ENCODE assay signal across 8 cellular contexts in the genomic region with DNA sequence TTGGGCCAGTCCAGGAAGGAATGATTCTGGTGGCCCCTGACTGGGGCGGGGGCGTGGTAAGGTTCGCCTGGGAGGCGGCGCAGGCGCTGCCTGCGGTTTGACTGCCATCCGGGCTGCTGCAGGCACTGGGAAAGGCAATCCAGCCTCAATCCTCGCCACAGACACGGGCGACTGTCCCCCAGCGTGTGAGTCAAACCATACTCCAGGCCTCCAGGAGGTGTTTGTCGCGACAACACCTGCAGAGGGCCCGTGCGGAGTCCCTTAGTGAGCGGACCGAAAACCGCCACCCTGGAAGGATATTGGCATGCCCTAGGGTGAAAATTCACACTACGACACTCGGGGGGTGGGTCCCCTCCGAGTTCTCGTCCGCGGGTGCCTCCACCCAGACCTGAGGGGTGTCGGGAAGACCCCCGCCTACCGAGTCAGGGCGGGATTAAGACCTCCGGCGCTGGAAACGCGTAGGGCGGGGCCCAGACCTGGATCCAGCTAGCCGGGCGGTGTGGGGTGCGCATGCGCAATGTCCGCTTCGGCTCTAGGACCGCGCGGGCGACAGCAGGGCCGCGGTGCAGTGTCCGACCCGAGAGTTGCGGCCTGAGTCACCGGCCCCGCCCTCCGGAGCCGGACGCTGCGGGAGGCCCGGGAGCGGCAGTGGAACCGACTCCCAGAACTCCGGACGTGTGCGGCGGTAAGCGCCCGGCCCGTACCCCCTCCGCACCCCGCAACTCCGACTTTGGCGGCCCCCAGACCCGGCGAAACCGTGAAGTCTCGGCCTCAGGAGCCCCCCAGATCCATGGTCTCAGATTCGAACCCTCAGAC. TPM values are rescaled to one million over a fixed set of nuclear protein-coding genes. Genes with fewer than 3 reads are reported as not detected.
DNase-seq lines count a peak whose midpoint lies in the region; ATAC-seq and TF ChIP-seq lines count a peak whose summit lies in the region.

A gene (plus strand): TSS at position 594 of the 816 bp plus-strand sequence. CDS start 946 bp downstream, outside the sequence.

- H3K4me3 ChIP-seq in GM06990 (replicated peaks; ENCODE audit: low read depth, low read length), result peak within 1 kb of the TSS; percentile 97
- peak within 1 kb of the TSS; percentile 99 for H3K4me3 ChIP-seq in HFF-Myc (replicated peaks; ENCODE audit: low read depth, low read length)
- H3K4me3 ChIP-seq in osteoblast (ENCODE audit: insufficient read depth, low read length), result peak within 1 kb of the TSS; percentile 100
- H3K4me3 ChIP-seq in thoracic aorta, result peak within 1 kb of the TSS; percentile 84

- peaks cover 23% of the 10 kb centered on the region for H3K36me3 Mint-ChIP-seq in activated naive CD4-positive, alpha-beta T cell treated with anti-CD3 and anti-CD28 coated beads, Interleukin-2, amount 10 ng/mL, durations not matched to agents 7 days and 5 days

- H3K27ac Mint-ChIP-seq in activated naive CD4-positive, alpha-beta T cell treated with anti-CD3 and anti-CD28 coated beads, Interleukin-2, amount 10 ng/mL, durations not matched to agents 7 days and 5 days, result peak within 1 kb of the TSS; percentile 96

- peaks cover 23% of the 10 kb centered on the region for H4K20me1 ChIP-seq in osteoblast (ENCODE audit: insufficient read depth, low read length)

- H3K27me3 Mint-ChIP-seq in activated naive CD4-positive, alpha-beta T cell treated with anti-CD3 and anti-CD28 coated beads, Interleukin-2, amount 10 ng/mL, durations not matched to agents 7 days and 5 days, result peaks cover 8% of the 10 kb centered on the region

- H3K4me2 ChIP-seq in osteoblast (ENCODE audit: insufficient read depth, low read length), result peak within 1 kb of the TSS; percentile 98

- peaks cover 33% of the 10 kb centered on the region for H3K79me2 ChIP-seq in osteoblast (ENCODE audit: insufficient read depth, low read length)

- H3K36me3 ChIP-seq in GM06990 (ENCODE audit: control insufficient read depth, insufficient read depth, low read length) (peaks cover 13% of the 10 kb centered on the region), osteoblast (ENCODE audit: insufficient read depth, low read length) (peaks cover 22% of the 10 kb centered on the region), thoracic aorta (peaks cover 19% of the 10 kb centered on the region)

- H3K27me3 ChIP-seq in GM06990 (replicated peaks; ENCODE audit: control insufficient read depth, insufficient read depth, low read length), result no peaks in the 10 kb centered on the region
- H3K27me3 ChIP-seq in osteoblast (ENCODE audit: insufficient read depth, low read length), result no peaks in the 10 kb centered on the region
- H3K27me3 ChIP-seq in thoracic aorta (replicated peaks; ENCODE audit: insufficient read depth), result no peaks in the 10 kb centered on the region

- peak within 1 kb of the TSS; percentile 96 for H2AFZ ChIP-seq in osteoblast (ENCODE audit: low read length)

- TF ChIP-seq CTCF in GM06990 (IDR thresholded peaks at IDR 0.05; ENCODE audit: insufficient read depth, low read length, poor library complexity, severe bottlenecking) (peak; percentile 33), HFF-Myc (IDR thresholded peaks at IDR 0.05; ENCODE audit: low read depth, low read length, missing control alignments) (no peak), osteoblast (IDR thresholded peaks at IDR 0.05; ENCODE audit: extremely low read depth, low read depth, low read length) (no peak), thoracic aorta (IDR thresholded peaks at IDR 0.05) (peak; percentile 19)

- peaks cover 44% of the 10 kb centered on the region for H3K4me1 Mint-ChIP-seq in activated naive CD4-positive, alpha-beta T cell treated with anti-CD3 and anti-CD28 coated beads, Interleukin-2, amount 10 ng/mL, durations not matched to agents 7 days and 5 days

- H3K9me3 ChIP-seq in osteoblast (ENCODE audit: low read depth, low read length) (no peaks in the 10 kb centered on the region), thoracic aorta (no peaks in the 10 kb centered on the region)

- H3K27ac ChIP-seq in osteoblast (ENCODE audit: low read depth, low read length) (peak within 1 kb of the TSS; percentile 93), thoracic aorta (peak within 1 kb of the TSS; percentile 95 to 99)

- H3K9me3 Mint-ChIP-seq in activated naive CD4-positive, alpha-beta T cell treated with anti-CD3 and anti-CD28 coated beads, Interleukin-2, amount 10 ng/mL, durations not matched to agents 7 days and 5 days, result peaks cover 3% of the 10 kb centered on the region

- CTCF ChIA-PET in activated naive CD4-positive, alpha-beta T cell treated with anti-CD3 and anti-CD28 coated beads, Interleukin-2, amount 10 ng/mL, durations not matched to agents 7 days and 5 days (lab: Charles Lee), result interaction anchor here (5.5 kb wide), 1 partner anchor 11 kb away, joined by 28 read pairs; no protein-coding TSS in a partner anchor

- H3K4me3 Mint-ChIP-seq in activated naive CD4-positive, alpha-beta T cell treated with anti-CD3 and anti-CD28 coated beads, Interleukin-2, amount 10 ng/mL, durations not matched to agents 7 days and 5 days, result peak within 1 kb of the TSS; percentile 96

- DNase-seq in GM06990 (ENCODE audit: extremely low read depth, insufficient read length) (peak; percentile 96), HFF-Myc (ENCODE audit: extremely low read depth, low read depth) (peak; percentile 86), NAMALWA (ENCODE audit: low spot score) (peak; percentile 92), SK-N-DZ (ENCODE audit: low spot score) (peak; percentile 94), globus pallidus (ENCODE audit: low spot score) (peak; percentile 95), osteoblast (ENCODE audit: insufficient read length, low spot score, missing footprints) (peak; percentile 100), thoracic aorta (ENCODE audit: low spot score) (peak; percentile 85)
- peak; percentile 94 for DNase-seq in activated naive CD4-positive, alpha-beta T cell treated with anti-CD3 and anti-CD28 coated beads, Interleukin-2, amount 10 ng/mL, durations not matched to agents 7 days and 5 days

- ATAC-seq in thoracic aorta (ENCODE audit: insufficient number of reproducible peaks, low FRiP score, low read depth), result peak; percentile 67

- H3K4me1 ChIP-seq in osteoblast (ENCODE audit: insufficient read depth, low read length) (peaks cover 19% of the 10 kb centered on the region), thoracic aorta (ENCODE audit: control insufficient read depth in 1 of 2, low read depth in 2 of 2) (peaks cover 19 to 34% of the 10 kb centered on the region in 2 donors)

RNA-seq across cellular contexts. Expression of the gene that starts here (rescaled TPM):
- polyA plus RNA-seq in SK-N-DZ (2014; cell fraction: cytosol; rRNA removed), result 156 and 192 TPM in 2 replicates
- 46.4 and 72.4 TPM in 2 replicates for polyA plus RNA-seq in SK-N-DZ (2014; cell fraction: nucleus; rRNA removed)
- 400 and 420 TPM in 2 replicates for total RNA-seq in osteoblast
- total RNA-seq in thoracic aorta, result 100 to 1,000 TPM; 161 to 220 TPM

Comparison
In these comparisons a context has a peak if more than half of its experiments do, and no peak if none do; other contexts are left out.
1. Peak in every context shown above with its lines: DNase-seq, ATAC-seq, H3K4me3 ChIP-seq and H3K27ac ChIP-seq.
2. CTCF ChIP-seq: peak in GM06990 (single experiment) and thoracic aorta (single experiment); none in HFF-Myc (single experiment) and osteoblast (single experiment).